Comparison of ENCODE assay signal across 17 cellular contexts in genomic region chr3:4704552-4704951, GRCh38.
"Had no signal": no experiment of that assay in that cellular context is flagged by ENCODE, and none has a peak within 500 bp of the region (broad histone marks: within the 10 kb centered on the region; RNA-seq: fewer than 3 reads in every experiment).

No MANE protein-coding gene starts in this region.

- H3K9me3 Mint-ChIP-seq: immature natural killer cell, neural progenitor cell had no signal

- DNase-seq: activated CD4-positive, alpha-beta T cell treated with anti-CD3 and anti-CD28 coated beads for 48 hours; body of pancreas; dermis blood vessel endothelial cell; effector memory CD4-positive, alpha-beta T cell; esophagus squamous epithelium; heart right ventricle; immature natural killer cell; left ventricle myocardium superior; stimulated activated CD4-positive, alpha-beta T cell treated with anti-CD3 and anti-CD28 coated beads, Interleukin-12 subunit alpha, Interleukin-12 subunit beta, amount 100 ng/mL, for 4 hours; stimulated activated CD4-positive, alpha-beta T cell treated with anti-CD3 and anti-CD28 coated beads, Interleukin-1b, Interleukin-23, amount 100 ng/mL, for 48 hours; testis; upper lobe of right lung had no signal

- H3K9me3 ChIP-seq: body of pancreas, esophagus squamous epithelium, heart right ventricle, prostate gland, right atrium auricular region, testis, upper lobe of right lung had no signal

- H3K27me3 ChIP-seq: body of pancreas, esophagus squamous epithelium, heart right ventricle, neural progenitor cell, right atrium auricular region, testis, upper lobe of right lung had no signal

- H3K4me2 ChIP-seq: neural progenitor cell had no signal

- ATAC-seq: body of pancreas, heart right ventricle, left ventricle myocardium superior, SK-N-SH treated with all-trans-retinoic acid at 6 μM for 48 hours, upper lobe of right lung had no signal

- H3K4me3 ChIP-seq: body of pancreas, esophagus squamous epithelium, heart right ventricle, neural progenitor cell, prostate gland, right atrium auricular region, testis, upper lobe of right lung had no signal

- H2AFZ ChIP-seq: neural progenitor cell had no signal

- H3K27ac ChIP-seq: body of pancreas, esophagus squamous epithelium, heart right ventricle, neural progenitor cell, prostate gland, right atrium auricular region, testis, upper lobe of right lung had no signal

- H3K9ac ChIP-seq: neural progenitor cell had no signal

- H3K36me3 ChIP-seq: neural progenitor cell, prostate gland had no signal

- H3K27me3 Mint-ChIP-seq: activated naive CD8-positive, alpha-beta T cell had no signal

- H3K4me3 Mint-ChIP-seq: activated naive CD8-positive, alpha-beta T cell; immature natural killer cell; neural progenitor cell had no signal

- H3K27ac Mint-ChIP-seq: neural progenitor cell had no signal

- H3K4me1 ChIP-seq: neural progenitor cell, prostate gland, testis had no signal
